18 cellular contexts compared by ENCODE assay signal in genomic region chr14:72186461-72187035, GRCh38.
DNase-seq lines count a peak whose midpoint lies in the region; ATAC-seq and TF ChIP-seq lines count a peak whose summit lies in the region.
"Had no signal": no experiment of that assay in that cellular context is flagged by ENCODE, and none has a peak within 500 bp of the region (broad histone marks: within the 10 kb centered on the region; RNA-seq: fewer than 3 reads in every experiment).

No MANE protein-coding gene starts in this region.

- H3K27ac ChIP-seq in right atrium auricular region = peak overlapping the region; percentile 53 to 61
- H3K27ac ChIP-seq in rectal smooth muscle tissue (ENCODE audit: low read depth, low read length) = peak overlapping the region; percentile 20
- no peak overlapping the region for H3K27ac ChIP-seq in GM23338 (ENCODE audit: low read depth)
- H3K27ac ChIP-seq: 22Rv1 had no signal

- no peaks in the 10 kb centered on the region; the same call in 2 of the 3 replicates for H3K9me3 Mint-ChIP-seq in GM23338
- H3K9me3 Mint-ChIP-seq: activated CD4-positive, alpha-beta T cell treated with anti-CD3 and anti-CD28 coated beads, Interleukin-2, amount 10 ng/mL, durations not matched to agents 7 days and 5 days; mesothelial cell of epicardium; stimulated activated effector memory CD8-positive, alpha-beta T cell treated with anti-CD3 and anti-CD28 coated beads, Interleukin-12 subunit alpha, Interleukin-12 subunit beta, amount 100 ng/mL, for 72 hours had no signal

- H3K9ac ChIP-seq in rectal smooth muscle tissue (ENCODE audit: low read length) = no peak overlapping the region

- H3K36me3 ChIP-seq in right atrium auricular region (no peaks in the 10 kb centered on the region), rectal smooth muscle tissue (ENCODE audit: control insufficient read depth, insufficient read depth, low read length) (no peaks in the 10 kb centered on the region), GM23338 (ENCODE audit: insufficient read depth) (no peaks in the 10 kb centered on the region)
- H3K36me3 ChIP-seq: thyroid gland had no signal

- TF ChIP-seq CTCF in right atrium auricular region (IDR thresholded peaks at IDR 0.05) (no peak), GM23338 (conservative IDR thresholded peaks at IDR 0.05; ENCODE audit: low read depth in 2 of 2) (no peak), GM10248 (IDR thresholded peaks at IDR 0.05; ENCODE audit: control extremely low read depth, extremely low read depth, low read depth, missing control alignments) (no peak)

- peaks cover 5% of the 10 kb centered on the region; the same call in 1 of the 2 replicates for H3K9me2 ChIP-seq in GM23338 (ENCODE audit: insufficient read depth)

- H3K4me3 ChIP-seq in right atrium auricular region (no peak overlapping the region), rectal smooth muscle tissue (ENCODE audit: low read length) (no peak overlapping the region), GM23338 (no peak overlapping the region)
- H3K4me3 ChIP-seq: thyroid gland had no signal

- H3K4me3 Mint-ChIP-seq in GM23338 = no peak overlapping the region
- H3K4me3 Mint-ChIP-seq: activated CD4-positive, alpha-beta T cell treated with anti-CD3 and anti-CD28 coated beads, Interleukin-2, amount 10 ng/mL, durations not matched to agents 7 days and 5 days; B cell; mesothelial cell of epicardium; stimulated activated effector memory CD8-positive, alpha-beta T cell treated with anti-CD3 and anti-CD28 coated beads, Interleukin-12 subunit alpha, Interleukin-12 subunit beta, amount 100 ng/mL, for 72 hours had no signal

- H3K36me3 Mint-ChIP-seq in GM23338 (ENCODE audit: low read depth) = no peaks in the 10 kb centered on the region
- H3K36me3 Mint-ChIP-seq: mesothelial cell of epicardium; stimulated activated effector memory CD8-positive, alpha-beta T cell treated with anti-CD3 and anti-CD28 coated beads, Interleukin-12 subunit alpha, Interleukin-12 subunit beta, amount 100 ng/mL, for 72 hours had no signal

- POLR2A ChIA-PET in GM10248 (lab: Yijun Ruan, JAX) = no interaction called here

- H3K9me3 ChIP-seq in right atrium auricular region = no peaks in the 10 kb centered on the region
- H3K9me3 ChIP-seq: thyroid gland had no signal

- intact Hi-C loops in Right ventricle myocardium inferior (cut with DNase I) (no loop called here), cardiac septum (cut with DNase I) (no loop called here)

- H3K4me1 ChIP-seq in right atrium auricular region = peaks cover 0 to 27% of the 10 kb centered on the region in 2 donors
- H3K4me1 ChIP-seq in rectal smooth muscle tissue (ENCODE audit: control insufficient read depth, insufficient read depth, low read length) = peaks cover 4% of the 10 kb centered on the region
- no peaks in the 10 kb centered on the region for H3K4me1 ChIP-seq in GM23338 (ENCODE audit: insufficient read depth)

- H2AFZ ChIP-seq in GM23338 = no peak overlapping the region

- no peaks in the 10 kb centered on the region for H4K20me1 ChIP-seq in GM23338 (replicated peaks; ENCODE audit: insufficient read depth)

- H3K27ac Mint-ChIP-seq in GM23338 = no peak overlapping the region
- H3K27ac Mint-ChIP-seq: activated CD4-positive, alpha-beta T cell treated with anti-CD3 and anti-CD28 coated beads, Interleukin-2, amount 10 ng/mL, durations not matched to agents 7 days and 5 days; B cell; mesothelial cell of epicardium; stimulated activated effector memory CD8-positive, alpha-beta T cell treated with anti-CD3 and anti-CD28 coated beads, Interleukin-12 subunit alpha, Interleukin-12 subunit beta, amount 100 ng/mL, for 72 hours had no signal

- peaks cover 6% of the 10 kb centered on the region; the same call in 2 of the 3 replicates for H3K4me1 Mint-ChIP-seq in GM23338
- H3K4me1 Mint-ChIP-seq: B cell; stimulated activated effector memory CD8-positive, alpha-beta T cell treated with anti-CD3 and anti-CD28 coated beads, Interleukin-12 subunit alpha, Interleukin-12 subunit beta, amount 100 ng/mL, for 72 hours had no signal

- ATAC-seq in Right ventricle myocardium inferior (peak; percentile 87), GM23338 (no peak), GM21717 (IDR thresholded peaks at IDR 0.05; ENCODE audit: unreplicated experiment) (no peak)
- ATAC-seq: stimulated activated effector memory CD8-positive, alpha-beta T cell treated with anti-CD3 and anti-CD28 coated beads, Interleukin-12 subunit alpha, Interleukin-12 subunit beta, amount 100 ng/mL, for 72 hours had no signal

- H3K79me2 ChIP-seq in GM23338 (replicated peaks; ENCODE audit: insufficient read depth) = no peaks in the 10 kb centered on the region

- no peaks in the 10 kb centered on the region for H3K27me3 ChIP-seq in right atrium auricular region
- no peaks in the 10 kb centered on the region for H3K27me3 ChIP-seq in rectal smooth muscle tissue (ENCODE audit: control insufficient read depth, insufficient read depth, low read length)
- no peaks in the 10 kb centered on the region for H3K27me3 ChIP-seq in GM23338 (ENCODE audit: insufficient read depth)
- H3K27me3 ChIP-seq: thyroid gland had no signal

- no peak for DNase-seq in Right ventricle myocardium inferior (ENCODE audit: missing footprints)
- DNase-seq in cardiac septum (ENCODE audit: low spot score) = no peak
- no peak for DNase-seq in right atrium auricular region (ENCODE audit: low spot score)
- no peak for DNase-seq in GM23338 (ENCODE audit: low spot score)
- no peak for DNase-seq in GM10248 (ENCODE audit: extremely low spot score)
- DNase-seq in DMS 273 (lab: John Stamatoyannopoulos, UW; ENCODE audit: unreplicated experiment) = no peak
- DNase-seq: activated CD4-positive, alpha-beta T cell treated with anti-CD3 and anti-CD28 coated beads, Interleukin-2, amount 10 ng/mL, durations not matched to agents 7 days and 5 days; activated effector memory CD4-positive, alpha-beta T cell treated with anti-CD3 and anti-CD28 coated beads, Interleukin-2, amount 50 U/mL, for 16 hours; COR-L47; NCI-H526 treated with DMSO at 0.1 percent for 48 hours; SW 1271; thyroid gland had no signal

- H3K27me3 Mint-ChIP-seq in GM23338 (ENCODE audit: insufficient read depth, low read depth, poor library complexity) = no peaks in the 10 kb centered on the region

- H3F3A ChIP-seq in GM23338 (replicated peaks; ENCODE audit: low read depth) = no peaks in the 10 kb centered on the region

- no peak overlapping the region for H3K4me2 ChIP-seq in GM23338

- CTCF ChIA-PET in GM10248 (lab: Yijun Ruan, JAX) = no interaction called here

TF ChIP-seq in GM23338, 12 proteins besides CTCF, POLR2A, EP300 and RAD21 (continues in another document):
- TF ChIP-seq ZNF331 (CRISPR knock-in tag; IDR thresholded peaks at IDR 0.05; ENCODE audit: low read depth) (no peak), POLR2AphosphoS5 (IDR thresholded peaks at IDR 0.05; ENCODE audit: low read depth) (no peak), NANOG (IDR thresholded peaks at IDR 0.05; ENCODE audit: borderline replicate concordance) (no peak), ETS1 (IDR thresholded peaks at IDR 0.05) (no peak)
- TF ChIP-seq, protein P1, sequence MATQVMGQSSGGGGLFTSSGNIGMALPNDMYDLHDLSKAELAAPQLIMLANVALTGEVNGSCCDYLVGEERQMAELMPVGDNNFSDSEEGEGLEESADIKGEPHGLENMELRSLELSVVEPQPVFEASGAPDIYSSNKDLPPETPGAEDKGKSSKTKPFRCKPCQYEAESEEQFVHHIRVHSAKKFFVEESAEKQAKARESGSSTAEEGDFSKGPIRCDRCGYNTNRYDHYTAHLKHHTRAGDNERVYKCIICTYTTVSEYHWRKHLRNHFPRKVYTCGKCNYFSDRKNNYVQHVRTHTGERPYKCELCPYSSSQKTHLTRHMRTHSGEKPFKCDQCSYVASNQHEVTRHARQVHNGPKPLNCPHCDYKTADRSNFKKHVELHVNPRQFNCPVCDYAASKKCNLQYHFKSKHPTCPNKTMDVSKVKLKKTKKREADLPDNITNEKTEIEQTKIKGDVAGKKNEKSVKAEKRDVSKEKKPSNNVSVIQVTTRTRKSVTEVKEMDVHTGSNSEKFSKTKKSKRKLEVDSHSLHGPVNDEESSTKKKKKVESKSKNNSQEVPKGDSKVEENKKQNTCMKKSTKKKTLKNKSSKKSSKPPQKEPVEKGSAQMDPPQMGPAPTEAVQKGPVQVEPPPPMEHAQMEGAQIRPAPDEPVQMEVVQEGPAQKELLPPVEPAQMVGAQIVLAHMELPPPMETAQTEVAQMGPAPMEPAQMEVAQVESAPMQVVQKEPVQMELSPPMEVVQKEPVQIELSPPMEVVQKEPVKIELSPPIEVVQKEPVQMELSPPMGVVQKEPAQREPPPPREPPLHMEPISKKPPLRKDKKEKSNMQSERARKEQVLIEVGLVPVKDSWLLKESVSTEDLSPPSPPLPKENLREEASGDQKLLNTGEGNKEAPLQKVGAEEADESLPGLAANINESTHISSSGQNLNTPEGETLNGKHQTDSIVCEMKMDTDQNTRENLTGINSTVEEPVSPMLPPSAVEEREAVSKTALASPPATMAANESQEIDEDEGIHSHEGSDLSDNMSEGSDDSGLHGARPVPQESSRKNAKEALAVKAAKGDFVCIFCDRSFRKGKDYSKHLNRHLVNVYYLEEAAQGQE (IDR thresholded peaks at IDR 0.05; ENCODE audit: unreplicated experiment) = no peak
